In genomic region chr2:36356199-36356989, GRCh38 we compare ENCODE assay signal across 1 cellular context.
TF ChIP-seq lines count a peak whose summit lies in the region.

No MANE protein-coding gene starts in this region.

TF ChIP-seq in H1, 55 proteins besides CTCF, POLR2A, EP300 and RAD21 (continued from another document):
- TF ChIP-seq YY1 (IDR thresholded peaks at IDR 0.05; ENCODE audit: low read depth, low read length), result 0 out of 2 replicates have a peak, but pooled peaks have one; percentile 6
- peak; percentile 61 for TF ChIP-seq KDM4A (IDR thresholded peaks at IDR 0.05; ENCODE audit: low read depth, low read length, severe bottlenecking)
- TF ChIP-seq, protein P1, sequence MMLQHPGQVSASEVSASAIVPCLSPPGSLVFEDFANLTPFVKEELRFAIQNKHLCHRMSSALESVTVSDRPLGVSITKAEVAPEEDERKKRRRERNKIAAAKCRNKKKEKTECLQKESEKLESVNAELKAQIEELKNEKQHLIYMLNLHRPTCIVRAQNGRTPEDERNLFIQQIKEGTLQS (IDR thresholded peaks at IDR 0.05; ENCODE audit: insufficient read depth, low read depth, low read length), result no peak
- TF ChIP-seq NRF1 (IDR thresholded peaks at IDR 0.05; ENCODE audit: low read depth, low read length), result no peak
- TF ChIP-seq KDM5A (IDR thresholded peaks at IDR 0.05; ENCODE audit: low read length), result no peak
- peak; percentile 79 for TF ChIP-seq ASH2L (IDR thresholded peaks at IDR 0.05; ENCODE audit: low read length)
- TF ChIP-seq, protein P2, sequence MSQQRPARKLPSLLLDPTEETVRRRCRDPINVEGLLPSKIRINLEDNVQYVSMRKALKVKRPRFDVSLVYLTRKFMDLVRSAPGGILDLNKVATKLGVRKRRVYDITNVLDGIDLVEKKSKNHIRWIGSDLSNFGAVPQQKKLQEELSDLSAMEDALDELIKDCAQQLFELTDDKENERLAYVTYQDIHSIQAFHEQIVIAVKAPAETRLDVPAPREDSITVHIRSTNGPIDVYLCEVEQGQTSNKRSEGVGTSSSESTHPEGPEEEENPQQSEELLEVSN (IDR thresholded peaks at IDR 0.05), result peak; percentile 73
- TF ChIP-seq SRF (IDR thresholded peaks at IDR 0.05; ENCODE audit: low read depth, low read length), result no peak
- TF ChIP-seq CTBP2 (IDR thresholded peaks at IDR 0.05; ENCODE audit: borderline replicate concordance, insufficient read depth, insufficient read length, low read length), result no peak
- TF ChIP-seq MAFK (IDR thresholded peaks at IDR 0.05; ENCODE audit: low read depth, low read length), result no peak
- TF ChIP-seq CHD2 (IDR thresholded peaks at IDR 0.05; ENCODE audit: low read length), result no peak
- no peak; the same call in 1 of the 2 replicates for TF ChIP-seq TBP (IDR thresholded peaks at IDR 0.05; ENCODE audit: low read depth, low read length)
- TF ChIP-seq BRCA1 (IDR thresholded peaks at IDR 0.05; ENCODE audit: low read depth, low read length), result no peak
- TF ChIP-seq KDM1A (IDR thresholded peaks at IDR 0.05; ENCODE audit: borderline replicate concordance, low read length), result no peak
- no peak; a peak in 1 of 4 replicates for TF ChIP-seq HDAC2 (IDR thresholded peaks at IDR 0.05; ENCODE audit: borderline replicate concordance in 1 of 2, low read depth in 2 of 2, low read length in 2 of 2)
- TF ChIP-seq MAX (IDR thresholded peaks at IDR 0.05), result peak; percentile 94
- TF ChIP-seq CHD1 (IDR thresholded peaks at IDR 0.05; ENCODE audit: low read depth, low read length), result no peak
- TF ChIP-seq PHF8 (conservative IDR thresholded peaks at IDR 0.05; ENCODE audit: low read depth, low read length), result no peak
- TF ChIP-seq SAP30 (IDR thresholded peaks at IDR 0.05; ENCODE audit: insufficient read depth, insufficient replicate concordance, low read length), result no peak
- TF ChIP-seq SIRT6 (IDR thresholded peaks at IDR 0.05; ENCODE audit: low read length), result no peak
- TF ChIP-seq CREB1 (IDR thresholded peaks at IDR 0.05), result no peak
- TF ChIP-seq CBX8 (IDR thresholded peaks at IDR 0.05; ENCODE audit: borderline replicate concordance, low read depth, low read length), result no peak
- TF ChIP-seq SP2 (IDR thresholded peaks at IDR 0.05; ENCODE audit: low read length), result no peak
- peak; percentile 45; the same call in 1 of the 2 replicates for TF ChIP-seq RBBP5 (IDR thresholded peaks at IDR 0.05; ENCODE audit: borderline replicate concordance, low read depth, low read length)
- 0 out of 2 replicates have a peak, but pooled peaks have one; percentile 9 for TF ChIP-seq BACH1 (IDR thresholded peaks at IDR 0.05; ENCODE audit: low read length)
- TF ChIP-seq SP1 (IDR thresholded peaks at IDR 0.05; ENCODE audit: low read depth, low read length), result no peak
- no peak for TF ChIP-seq SIX5 (IDR thresholded peaks at IDR 0.05; ENCODE audit: low read depth, low read length)
- no peak for TF ChIP-seq RXRA (IDR thresholded peaks at IDR 0.05; ENCODE audit: insufficient read depth, low read depth, low read length)
- TF ChIP-seq EGR1 (IDR thresholded peaks at IDR 0.05; ENCODE audit: borderline replicate concordance, low read depth, low read length), result no peak
- no peak for TF ChIP-seq POU5F1 (IDR thresholded peaks at IDR 0.05; ENCODE audit: low read depth, low read length)
- TF ChIP-seq RNF2 (IDR thresholded peaks at IDR 0.05; ENCODE audit: borderline replicate concordance, low read depth, low read length, missing control alignments, poor library complexity, severe bottlenecking), result no peak
- TF ChIP-seq SIN3A (conservative IDR thresholded peaks at IDR 0.05 in 1 of 2, IDR thresholded peaks at IDR 0.05 in 1 of 2; ENCODE audit: low read depth in 1 of 2, low read length in 2 of 2), result 0 out of 4 replicates have a peak, but pooled peaks of 1 of the 2 experiments have one; percentile 24
- TF ChIP-seq ZNF274 (IDR thresholded peaks at IDR 0.05; ENCODE audit: borderline replicate concordance, extremely low read depth, low read length), result no peak
- TF ChIP-seq EZH2 (IDR thresholded peaks at IDR 0.05; ENCODE audit: low read depth, low read length, severe bottlenecking), result no peak
